In the genomic region with DNA sequence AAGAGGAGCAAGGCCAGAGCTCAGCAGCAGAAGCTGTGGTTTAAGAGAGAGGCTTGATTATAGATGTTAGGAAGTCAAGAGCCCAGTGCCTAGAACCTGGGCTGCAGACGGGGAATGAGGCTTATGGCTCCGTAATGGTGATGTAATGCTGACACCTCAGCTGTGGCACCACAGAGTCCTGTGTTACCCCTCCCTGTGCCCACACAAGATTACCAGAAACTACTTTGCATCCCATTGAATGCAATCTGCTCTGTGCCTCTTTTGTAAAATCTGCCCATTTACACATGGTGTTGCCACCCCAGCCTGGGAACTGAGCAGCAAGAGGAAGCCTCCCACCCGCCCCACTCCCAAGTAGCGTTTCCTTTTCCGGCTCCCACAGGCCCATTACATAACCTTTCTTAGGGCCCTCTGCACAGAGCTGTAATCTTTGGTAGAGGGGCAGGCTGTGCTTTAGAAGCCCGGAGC, we compare ENCODE assay signal across 10 cellular contexts. TPM values are rescaled to one million over a fixed set of nuclear protein-coding genes. Genes with fewer than 3 reads are reported as not detected.
DNase-seq lines count a peak whose midpoint lies in the region; ATAC-seq and TF ChIP-seq lines count a peak whose summit lies in the region.
"Had no signal": no experiment of that assay in that cellular context is flagged by ENCODE, and none has a peak within 500 bp of the region (broad histone marks: within the 10 kb centered on the region; RNA-seq: fewer than 3 reads in every experiment).

No MANE protein-coding gene starts in this region.

- DNase-seq in RWPE2 (ENCODE audit: low spot score) = no peak
- DNase-seq in left lung = peak; percentile 60 to 79
- peak; percentile 28 for DNase-seq in stomach
- DNase-seq in activated T-helper 2 cell treated with anti-CD3 and anti-CD28 coated beads, Interferon-gamma antibody, Interleukin-2, Interleukin-4, amounts not matched to agents 10 μg/mL and 5 μg/mL and 100 μg/mL, durations not matched to agents 14 hours and 24 hours and 36 hours (ENCODE audit: low spot score) = no peak
- no peak for DNase-seq in NCI-H187 (lab: John Stamatoyannopoulos, UW)
- no peak for DNase-seq in type B pancreatic cell (ENCODE audit: extremely low spot score, unreplicated experiment)
- no peak for DNase-seq in brain microvascular endothelial cell
- DNase-seq: glutamatergic neuron, IMR-90 had no signal

- TF ChIP-seq EP300 in stomach (IDR thresholded peaks at IDR 0.05) = no peak

- H3K36me3 ChIP-seq in RWPE2 (ENCODE audit: low read depth) = 0 out of 2 replicates have a peak, but pooled peaks cover 10% of the 10 kb centered on the region
- no peaks in the 10 kb centered on the region for H3K36me3 ChIP-seq in left lung
- no peaks in the 10 kb centered on the region for H3K36me3 ChIP-seq in stomach
- H3K36me3 ChIP-seq in brain microvascular endothelial cell (replicated peaks) = no peaks in the 10 kb centered on the region

- TF ChIP-seq CTCF in RWPE2 (IDR thresholded peaks at IDR 0.05; ENCODE audit: poor library complexity, severe bottlenecking) (no peak), left lung (IDR thresholded peaks at IDR 0.05) (no peak), stomach (IDR thresholded peaks at IDR 0.05) (no peak), type B pancreatic cell (conservative IDR thresholded peaks at IDR 0.05) (no peak), brain microvascular endothelial cell (IDR thresholded peaks at IDR 0.05; ENCODE audit: low read depth, low read length, missing control alignments) (no peak)

- no peak for TF ChIP-seq POLR2A in stomach (IDR thresholded peaks at IDR 0.05)

- intact Hi-C loops in left lung (cut with DNase I) = no loop called here
- intact Hi-C loops in stomach (cut with DNase I; ENCODE audit: low total_unique reads) = no loop called here
- intact Hi-C loops in activated T-helper 2 cell treated with anti-CD3 and anti-CD28 coated beads, Interferon-gamma antibody, Interleukin-2, Interleukin-4, amounts not matched to agents 10 μg/mL and 5 μg/mL and 100 μg/mL, durations not matched to agents 14 hours and 24 hours and 36 hours (cut with micrococcal nuclease) = no loop called here

- H3K4me3 ChIP-seq in RWPE2 (ENCODE audit: severe bottlenecking) = no peak overlapping the region
- no peak overlapping the region for H3K4me3 ChIP-seq in left lung
- H3K4me3 ChIP-seq in stomach = no peak overlapping the region
- no peak overlapping the region for H3K4me3 ChIP-seq in brain microvascular endothelial cell (ENCODE audit: low read depth, low read length)

- no peaks in the 10 kb centered on the region for H3K27me3 ChIP-seq in RWPE2 (ENCODE audit: insufficient read depth, poor library complexity, severe bottlenecking)
- no peaks in the 10 kb centered on the region for H3K27me3 ChIP-seq in left lung
- H3K27me3 ChIP-seq in stomach = no peaks in the 10 kb centered on the region
- no peaks in the 10 kb centered on the region for H3K27me3 ChIP-seq in brain microvascular endothelial cell (replicated peaks)

- no peaks in the 10 kb centered on the region for H3K27me3 Mint-ChIP-seq in activated T-helper 17 cell treated with anti-CD3 and anti-CD28 coated beads, Interleukin-2, amount 50 U/mL, for 72 hours
- H3K27me3 Mint-ChIP-seq in activated T-helper 2 cell treated with anti-CD3 and anti-CD28 coated beads, Interferon-gamma antibody, Interleukin-2, Interleukin-4, amounts not matched to agents 10 μg/mL and 5 μg/mL and 100 μg/mL, durations not matched to agents 14 hours and 24 hours and 36 hours (ENCODE audit: low read depth) = no peaks in the 10 kb centered on the region
- no peaks in the 10 kb centered on the region for H3K27me3 Mint-ChIP-seq in type B pancreatic cell

- ATAC-seq in RWPE2 (ENCODE audit: low read depth) (no peak), left lung (peak; percentile 69)
- peak; percentile 69 for ATAC-seq in activated T-helper 17 cell treated with anti-CD3 and anti-CD28 coated beads, Interleukin-2, amount 50 U/mL, for 72 hours (replicated peaks)

- peaks cover 42% of the 10 kb centered on the region for H3K4me1 Mint-ChIP-seq in activated T-helper 17 cell treated with anti-CD3 and anti-CD28 coated beads, Interleukin-2, amount 50 U/mL, for 72 hours
- peaks cover 53% of the 10 kb centered on the region for H3K4me1 Mint-ChIP-seq in activated T-helper 2 cell treated with anti-CD3 and anti-CD28 coated beads, Interferon-gamma antibody, Interleukin-2, Interleukin-4, amounts not matched to agents 10 μg/mL and 5 μg/mL and 100 μg/mL, durations not matched to agents 14 hours and 24 hours and 36 hours (ENCODE audit: low read depth)
- H3K4me1 Mint-ChIP-seq in type B pancreatic cell (ENCODE audit: unreplicated experiment) = peaks cover 7% of the 10 kb centered on the region

- H3K36me3 Mint-ChIP-seq in activated T-helper 17 cell treated with anti-CD3 and anti-CD28 coated beads, Interleukin-2, amount 50 U/mL, for 72 hours (ENCODE audit: low read depth) = peaks cover 6% of the 10 kb centered on the region
- H3K36me3 Mint-ChIP-seq in activated T-helper 2 cell treated with anti-CD3 and anti-CD28 coated beads, Interferon-gamma antibody, Interleukin-2, Interleukin-4, amounts not matched to agents 10 μg/mL and 5 μg/mL and 100 μg/mL, durations not matched to agents 14 hours and 24 hours and 36 hours (ENCODE audit: low read depth) = no peaks in the 10 kb centered on the region
- no peaks in the 10 kb centered on the region for H3K36me3 Mint-ChIP-seq in type B pancreatic cell

- H3K9me3 ChIP-seq in RWPE2 (ENCODE audit: severe bottlenecking) = no peaks in the 10 kb centered on the region
- H3K9me3 ChIP-seq in left lung = no peaks in the 10 kb centered on the region
- no peaks in the 10 kb centered on the region for H3K9me3 ChIP-seq in stomach

- peak overlapping the region; percentile 65 for H3K4me3 Mint-ChIP-seq in activated T-helper 17 cell treated with anti-CD3 and anti-CD28 coated beads, Interleukin-2, amount 50 U/mL, for 72 hours
- no peak overlapping the region for H3K4me3 Mint-ChIP-seq in activated T-helper 2 cell treated with anti-CD3 and anti-CD28 coated beads, Interferon-gamma antibody, Interleukin-2, Interleukin-4, amounts not matched to agents 10 μg/mL and 5 μg/mL and 100 μg/mL, durations not matched to agents 14 hours and 24 hours and 36 hours (ENCODE audit: low read depth)
- no peak overlapping the region for H3K4me3 Mint-ChIP-seq in type B pancreatic cell

- no peaks in the 10 kb centered on the region for H3K9me3 Mint-ChIP-seq in activated T-helper 17 cell treated with anti-CD3 and anti-CD28 coated beads, Interleukin-2, amount 50 U/mL, for 72 hours
- H3K9me3 Mint-ChIP-seq in activated T-helper 2 cell treated with anti-CD3 and anti-CD28 coated beads, Interferon-gamma antibody, Interleukin-2, Interleukin-4, amounts not matched to agents 10 μg/mL and 5 μg/mL and 100 μg/mL, durations not matched to agents 14 hours and 24 hours and 36 hours = no peaks in the 10 kb centered on the region
- no peaks in the 10 kb centered on the region for H3K9me3 Mint-ChIP-seq in type B pancreatic cell

- WGBS in stomach, 5 donors = 70 to 81% (median 73%) methylated on average over 6 of the region's 6 CpGs

- H3K27ac ChIP-seq in RWPE2 (ENCODE audit: poor library complexity, severe bottlenecking) (peak overlapping the region; percentile 97), left lung (peak overlapping the region in 1 of 2 donors; percentile 82), stomach (peak overlapping the region; percentile 55 to 66 (median 64)), brain microvascular endothelial cell (no peak overlapping the region)

- peaks cover 30% of the 10 kb centered on the region for H3K4me1 ChIP-seq in RWPE2 (ENCODE audit: insufficient read depth, poor library complexity, severe bottlenecking)
- H3K4me1 ChIP-seq in left lung = peaks cover 0 to 81% of the 10 kb centered on the region in 2 donors
- H3K4me1 ChIP-seq in stomach = peaks cover 0 to 39% (median 4%) of the 10 kb centered on the region in 4 donors

- in situ Hi-C loops in brain microvascular endothelial cell (cut with HindIII; ENCODE audit: low pct_ligation_motif_present, low sequenced_read_pairs) = no loop called here

- peak overlapping the region; percentile 91 for H3K27ac Mint-ChIP-seq in activated T-helper 17 cell treated with anti-CD3 and anti-CD28 coated beads, Interleukin-2, amount 50 U/mL, for 72 hours
- H3K27ac Mint-ChIP-seq in activated T-helper 2 cell treated with anti-CD3 and anti-CD28 coated beads, Interferon-gamma antibody, Interleukin-2, Interleukin-4, amounts not matched to agents 10 μg/mL and 5 μg/mL and 100 μg/mL, durations not matched to agents 14 hours and 24 hours and 36 hours = no peak overlapping the region
- no peak overlapping the region for H3K27ac Mint-ChIP-seq in type B pancreatic cell

RNA-seq across cellular contexts. Expression of a gene that starts 57.0 kb away (rescaled TPM):
- 10 to 100 TPM; 43.0 to 45.4 TPM for total RNA-seq in activated T-helper 17 cell treated with anti-CD3 and anti-CD28 coated beads, Interleukin-2, amount 50 U/mL, for 72 hours
- total RNA-seq in left lung = 10 to 100 TPM; 13.7 to 21.9 TPM
- 10 to 100 TPM in 4 of 5 donors, 1 to 10 TPM in 1; 2.3 to 25.3 (median 17.4) TPM for total RNA-seq in stomach
- 10 to 100 TPM in 2 of 3 donors, 1 to 10 TPM in 1; 9.3 to 13.6 (median 13.0) TPM for polyA plus RNA-seq in stomach
- 10.9 and 11.2 TPM in 2 replicates for total RNA-seq in activated T-helper 2 cell treated with anti-CD3 and anti-CD28 coated beads, Interferon-gamma antibody, Interleukin-2, Interleukin-4, amounts not matched to agents 10 μg/mL and 5 μg/mL and 100 μg/mL, durations not matched to agents 14 hours and 24 hours and 36 hours
- total RNA-seq in type B pancreatic cell (ENCODE audit: low replicate concordance) = 13.0 and 18.7 TPM in 2 replicates

Comparison
In these comparisons a context has a peak if more than half of its experiments do, and no peak if none do; other contexts are left out.
1. DNase-seq: peak in left lung (2 of 2) and stomach (single experiment); none in RWPE2 (single experiment), activated T-helper 2 cell treated with anti-CD3 and anti-CD28 coated beads, Interferon-gamma antibody, Interleukin-2, Interleukin-4, amounts not matched to agents 10 μg/mL and 5 μg/mL and 100 μg/mL, durations not matched to agents 14 hours and 24 hours and 36 hours (single experiment), NCI-H187 (0 of 2), type B pancreatic cell (single experiment) and brain microvascular endothelial cell (single experiment).